29 cellular contexts compared by ENCODE assay signal in genomic region chr2:19114126-19114525, GRCh38.
"Had no signal": no experiment of that assay in that cellular context is flagged by ENCODE, and none has a peak within 500 bp of the region (broad histone marks: within the 10 kb centered on the region; RNA-seq: fewer than 3 reads in every experiment).

No MANE protein-coding gene starts in this region.

- DNase-seq: activated CD4-positive, alpha-beta memory T cell treated with anti-CD3 and anti-CD28 coated beads for 36 hours; activated CD4-positive, alpha-beta T cell treated with anti-CD3 and anti-CD28 coated beads for 36 hours; activated CD4-positive, alpha-beta T cell treated with anti-CD3 and anti-CD28 coated beads, Interleukin-2, amount 10 ng/mL, durations not matched to agents 24 days and 14 days; activated CD4-positive, CD25-positive, alpha-beta regulatory T cell; activated CD4-positive, CD25-positive, alpha-beta regulatory T cell treated with anti-CD3 and anti-CD28 coated beads, Interleukin-2, amount 50 U/mL, for 72 hours; activated CD8-positive, alpha-beta memory T cell treated with anti-CD3 and anti-CD28 coated beads, Interleukin-2, amount 10 ng/mL, durations not matched to agents 7 days and 5 days; activated CD8-positive, alpha-beta memory T cell treated with anti-CD3 and anti-CD28 coated beads, Interleukin-2, amount 50 U/mL, for 4 hours; activated CD8-positive, alpha-beta T cell treated with anti-CD3 and anti-CD28 coated beads, Interleukin-2, amount 10 ng/mL, durations not matched to agents 7 days and 5 days; activated gamma-delta T cell; activated naive CD4-positive, alpha-beta T cell; activated naive CD4-positive, alpha-beta T cell treated with anti-CD3 and anti-CD28 coated beads, Interleukin-2, amount 10 ng/mL, durations not matched to agents 7 days and 5 days; activated naive CD8-positive, alpha-beta T cell treated with anti-CD3 and anti-CD28 coated beads, Interleukin-2, amount 10 ng/mL, durations not matched to agents 7 days and 5 days; activated T-cell treated with anti-CD3 and anti-CD28 coated beads, Interleukin-2, amount 50 U/mL, for 24 hours; activated T-cell treated with anti-CD3 and anti-CD28 coated beads, Interleukin-2, amount 50 U/mL, for 72 hours; cortex of kidney; dermis blood vessel endothelial cell; effector CD4-positive, alpha-beta T cell; effector memory CD8-positive, alpha-beta T cell; erythroblast; gastrocnemius medialis; glutamatergic neuron; SW 1271; T-cell; T1000 had no signal

- H3K27me3 ChIP-seq: breast epithelium, cardiac muscle cell, esophagus muscularis mucosa, foreskin keratinocyte, gastrocnemius medialis, heart left ventricle had no signal

- H3K4me3 ChIP-seq: breast epithelium, cardiac muscle cell, esophagus muscularis mucosa, gastrocnemius medialis, heart left ventricle had no signal

- H3K36me3 ChIP-seq: breast epithelium, cardiac muscle cell, esophagus muscularis mucosa, gastrocnemius medialis, heart left ventricle had no signal

- H3K4me1 ChIP-seq: breast epithelium, heart left ventricle had no signal

- H3K9me3 ChIP-seq: breast epithelium, esophagus muscularis mucosa, gastrocnemius medialis, heart left ventricle had no signal
